Comparison of ENCODE assay signal across 1 cellular context in genomic region chr1:44802306-44803061, GRCh38.
TF ChIP-seq lines count a peak whose summit lies in the region.

No MANE protein-coding gene starts in this region.

TF ChIP-seq in GM23338, 12 proteins besides CTCF, POLR2A, EP300 and RAD21 (continued from another document):
- no peak for TF ChIP-seq ZNF462 (CRISPR knock-in tag; IDR thresholded peaks at IDR 0.05)
- no peak for TF ChIP-seq STAT1 (IDR thresholded peaks at IDR 0.05; ENCODE audit: unreplicated experiment)
- TF ChIP-seq ZNF114 (CRISPR knock-in tag; IDR thresholded peaks at IDR 0.05) = no peak
- no peak for TF ChIP-seq ETS1 (IDR thresholded peaks at IDR 0.05)
- TF ChIP-seq CREB1 (CRISPR knock-in tag; IDR thresholded peaks at IDR 0.05; ENCODE audit: low read depth) = no peak
- TF ChIP-seq EZH2phosphoT487 (IDR thresholded peaks at IDR 0.05; ENCODE audit: unreplicated experiment) = no peak
- no peak for TF ChIP-seq ZNF331 (CRISPR knock-in tag; IDR thresholded peaks at IDR 0.05; ENCODE audit: low read depth)
